In genomic region chr19:18894254-18895037, GRCh38 we compare ENCODE assay signal across 9 cellular contexts. TPM values are rescaled to one million over a fixed set of nuclear protein-coding genes. Genes with fewer than 3 reads are reported as not detected.
DNase-seq lines count a peak whose midpoint lies in the region; ATAC-seq and TF ChIP-seq lines count a peak whose summit lies in the region.
"Had no signal": no experiment of that assay in that cellular context is flagged by ENCODE, and none has a peak within 500 bp of the region (broad histone marks: within the 10 kb centered on the region; RNA-seq: fewer than 3 reads in every experiment).

No MANE protein-coding gene starts in this region.

- WGBS in H9 (ENCODE audit: extremely low coverage, insufficient read length, low lambda C conversion rate), result no CpG with 5 or more reads among the region's 28 CpGs
- WGBS in smooth muscle cell (ENCODE audit: low lambda C conversion rate), result 59% methylated on average over 21 of the region's 28 CpGs

- H2AK5ac ChIP-seq in H9 (ENCODE audit: insufficient read length, low read length), result no peak overlapping the region

- H3K9me3 ChIP-seq in H9 (ENCODE audit: control insufficient read depth, low read depth, low read length) (no peaks in the 10 kb centered on the region), smooth muscle cell (replicated peaks; ENCODE audit: low read depth) (no peaks in the 10 kb centered on the region)
- H3K9me3 ChIP-seq: adrenal gland had no signal

- no peak overlapping the region for H3K27ac ChIP-seq in H9 (ENCODE audit: insufficient read length, low read depth, low read length)
- no peak overlapping the region for H3K27ac ChIP-seq in RWPE1
- no peak overlapping the region for H3K27ac ChIP-seq in smooth muscle cell (ENCODE audit: low read depth)

- H4K8ac ChIP-seq in H9 (replicated peaks; ENCODE audit: insufficient read length, low read depth, low read length), result no peak overlapping the region

- H2AFZ ChIP-seq in H9 (ENCODE audit: low read length) (no peak overlapping the region), smooth muscle cell (ENCODE audit: low read depth) (no peak overlapping the region)

- H2BK12ac ChIP-seq in H9 (ENCODE audit: insufficient read length, low read depth, low read length), result no peak overlapping the region

- H3K9ac ChIP-seq in H9 (ENCODE audit: extremely low read depth, insufficient read length, low read length) (no peak overlapping the region), smooth muscle cell (ENCODE audit: low read depth) (no peak overlapping the region)

- peak overlapping the region; percentile 33 for H3K4me2 ChIP-seq in H9 (ENCODE audit: insufficient read depth, insufficient read length, low read length)
- peak overlapping the region; percentile 96 for H3K4me2 ChIP-seq in smooth muscle cell

- peaks cover 7% of the 10 kb centered on the region for H3K23me2 ChIP-seq in H9 (ENCODE audit: insufficient read length, low read depth, low read length, poor library complexity, severe bottlenecking)

- H4K91ac ChIP-seq in H9 (ENCODE audit: insufficient read length, low read depth, low read length), result no peak overlapping the region

- H4K5ac ChIP-seq in H9 (ENCODE audit: insufficient read length, low read depth, low read length), result no peak overlapping the region

- CTCF ChIA-PET in RWPE1 (lab: Yijun Ruan, JAX), result interaction anchor here (0.6 to 2.0 kb wide), 5 partner anchors 12 to 444 kb away, joined by 3 to 7 read pairs (median 4); no protein-coding TSS in a partner anchor

- H3K9me3 Mint-ChIP-seq in H9, result no peaks in the 10 kb centered on the region
- no peaks in the 10 kb centered on the region for H3K9me3 Mint-ChIP-seq in natural killer cell treated with Interleukin-12 subunit alpha and Interleukin-12 subunit beta and Interleukin-15 and Interleukin-18, amount 100 ng/mL, for 72 hours

- no peak overlapping the region for H3K18ac ChIP-seq in H9 (ENCODE audit: insufficient read length, low read depth, low read length)

- H3K4me3 Mint-ChIP-seq in H9, result peak overlapping the region; percentile 78 to 80
- no peak overlapping the region for H3K4me3 Mint-ChIP-seq in natural killer cell treated with Interleukin-12 subunit alpha and Interleukin-12 subunit beta and Interleukin-15 and Interleukin-18, amount 100 ng/mL, for 72 hours

- H3K27me3 ChIP-seq in H9 (ENCODE audit: insufficient read depth, low read length) (no peaks in the 10 kb centered on the region; the same call in 1 of the 2 replicates), smooth muscle cell (ENCODE audit: low read depth) (no peaks in the 10 kb centered on the region)

- H3T11ph ChIP-seq in H9 (ENCODE audit: low read length), result no peak overlapping the region

- H3K4me3 ChIP-seq in smooth muscle cell, result peak overlapping the region; percentile 59

- no peak overlapping the region for H3K56ac ChIP-seq in H9 (ENCODE audit: insufficient read length, low read depth, low read length)

- POLR2A ChIA-PET in RWPE1 (lab: Yijun Ruan, JAX; ENCODE audit: low non-redundant PET), result interaction anchor here (0.6 kb wide), 1 partner anchor 30 kb away, joined by 6 read pairs; no protein-coding TSS in a partner anchor

- no peak overlapping the region for H3K4ac ChIP-seq in H9 (ENCODE audit: low read depth, low read length)

- H3K36me3 Mint-ChIP-seq in H9 (ENCODE audit: insufficient read depth in 1 of 3, low read depth in 3 of 3), result peaks cover 0 to 6% (median 0%) of the 10 kb centered on the region in 3 experiments; a peak in 5 of 7 replicates
- no peaks in the 10 kb centered on the region for H3K36me3 Mint-ChIP-seq in natural killer cell treated with Interleukin-12 subunit alpha and Interleukin-12 subunit beta and Interleukin-15 and Interleukin-18, amount 100 ng/mL, for 72 hours

- H3K79me2 ChIP-seq in H9 (ENCODE audit: insufficient read depth, low read length) (no peaks in the 10 kb centered on the region), smooth muscle cell (ENCODE audit: low read depth) (no peaks in the 10 kb centered on the region)

- peak; percentile 36 for ATAC-seq in left ventricle myocardium superior
- no peak for ATAC-seq in natural killer cell treated with Interleukin-12 subunit alpha and Interleukin-12 subunit beta and Interleukin-15 and Interleukin-18, amount 100 ng/mL, for 72 hours

- no peaks in the 10 kb centered on the region for H3F3A ChIP-seq in smooth muscle cell (ENCODE audit: low read depth)

- peak; percentile 62 for DNase-seq in H9
- peak; percentile 50 for DNase-seq in RWPE1 (ENCODE audit: low spot score)
- DNase-seq in left ventricle myocardium superior, result no peak
- DNase-seq in smooth muscle cell (lab: John Stamatoyannopoulos, UW; ENCODE audit: unreplicated experiment), result no peak
- no peak for DNase-seq in GM13976 (ENCODE audit: low spot score)
- DNase-seq in natural killer cell treated with Interleukin-12 subunit alpha and Interleukin-12 subunit beta and Interleukin-15 and Interleukin-18, amount 100 ng/mL, for 72 hours (ENCODE audit: low spot score), result no peak
- DNase-seq in cortex of kidney (lab: John Stamatoyannopoulos, UW), result no peak
- DNase-seq in NCI-H2029 treated with DMSO at 0.1 percent for 48 hours (lab: John Stamatoyannopoulos, UW), result no peak

- no peak overlapping the region for H3K23ac ChIP-seq in H9 (ENCODE audit: insufficient read length, low read depth, low read length)

- H3K27me3 Mint-ChIP-seq in H9 (ENCODE audit: low read depth), result peaks cover 17% of the 10 kb centered on the region
- H3K27me3 Mint-ChIP-seq in natural killer cell treated with Interleukin-12 subunit alpha and Interleukin-12 subunit beta and Interleukin-15 and Interleukin-18, amount 100 ng/mL, for 72 hours, result peaks cover 13 to 17% of the 10 kb centered on the region in 2 donors

- in situ Hi-C loops in GM13976 (cut with MboI; ENCODE audit: low sequenced_read_pairs, unreplicated experiment), result no loop called here

- no peak overlapping the region for H2BK5ac ChIP-seq in H9 (ENCODE audit: insufficient read length, low read length)

- H3K14ac ChIP-seq in H9 (ENCODE audit: insufficient read depth, low read length), result no peak overlapping the region; the same call in 1 of the 2 replicates

- H3K79me1 ChIP-seq in H9 (ENCODE audit: insufficient read depth, low read depth, low read length, poor library complexity, severe bottlenecking), result no peaks in the 10 kb centered on the region

- no peaks in the 10 kb centered on the region for H3K36me3 ChIP-seq in smooth muscle cell (ENCODE audit: low read depth)

- H2BK120ac ChIP-seq in H9 (ENCODE audit: low read depth, low read length, poor library complexity, severe bottlenecking), result no peak overlapping the region

- H3K4me1 ChIP-seq in H9 (ENCODE audit: insufficient read depth, low read length) (no peaks in the 10 kb centered on the region), smooth muscle cell (ENCODE audit: low read depth) (peaks cover 9% of the 10 kb centered on the region)

- TF ChIP-seq CTCF in H9 (conservative IDR thresholded peaks at IDR 0.05) (no peak), RWPE1 (conservative IDR thresholded peaks at IDR 0.05; ENCODE audit: low read depth) (no peak), smooth muscle cell (IDR thresholded peaks at IDR 0.05; ENCODE audit: borderline replicate concordance, insufficient read depth, poor library complexity, severe bottlenecking) (no peak), GM13976 (IDR thresholded peaks at IDR 0.05; ENCODE audit: borderline replicate concordance, control extremely low read depth, extremely low read depth, insufficient read depth, missing control alignments) (no peak)

- H4K20me1 ChIP-seq in H9 (ENCODE audit: control insufficient read depth, insufficient read depth, insufficient read length) (no peaks in the 10 kb centered on the region), smooth muscle cell (ENCODE audit: low read depth) (peaks cover 4% of the 10 kb centered on the region)

- H3K4me1 Mint-ChIP-seq in H9, result peaks cover 0 to 10% of the 10 kb centered on the region in 2 experiments; a peak in 1 of 4 replicates
- H3K4me1 Mint-ChIP-seq in natural killer cell treated with Interleukin-12 subunit alpha and Interleukin-12 subunit beta and Interleukin-15 and Interleukin-18, amount 100 ng/mL, for 72 hours (ENCODE audit: low read depth in 2 of 2), result peaks cover 5 to 8% of the 10 kb centered on the region in 2 donors

- no peak overlapping the region for H2BK15ac ChIP-seq in H9 (ENCODE audit: low read depth, low read length)

- intact Hi-C loops in left ventricle myocardium superior (cut with micrococcal nuclease), result no loop called here

- H2BK20ac ChIP-seq in H9 (ENCODE audit: low read depth, low read length, poor library complexity, severe bottlenecking), result no peak overlapping the region

- no peak overlapping the region for H3K27ac Mint-ChIP-seq in H9
- no peak overlapping the region for H3K27ac Mint-ChIP-seq in natural killer cell treated with Interleukin-12 subunit alpha and Interleukin-12 subunit beta and Interleukin-15 and Interleukin-18, amount 100 ng/mL, for 72 hours

RNA-seq across cellular contexts. Expression of gene CERS1, which starts 1.5 kb away (rescaled TPM):
- 19.3 and 20.3 TPM in 2 replicates for total RNA-seq in H9 (2021)
- 0.42 TPM for total RNA-seq in left ventricle myocardium superior
- 0.81 and 2.4 TPM in 2 replicates for total RNA-seq in smooth muscle cell
- 4.2 TPM in 2 replicates for polyA plus RNA-seq in smooth muscle cell
- total RNA-seq in natural killer cell treated with Interleukin-12 subunit alpha and Interleukin-12 subunit beta and Interleukin-15 and Interleukin-18, amount 100 ng/mL, for 72 hours, result not detected

RNA-seq across cellular contexts. Expression of gene COPE, which starts 24.7 kb away (rescaled TPM):
- total RNA-seq in H9 (2021) (185 and 198 TPM in 2 replicates), left ventricle myocardium superior (140 TPM), smooth muscle cell (187 and 236 TPM in 2 replicates)
- 452 and 497 TPM in 2 replicates for polyA plus RNA-seq in smooth muscle cell
- total RNA-seq in natural killer cell treated with Interleukin-12 subunit alpha and Interleukin-12 subunit beta and Interleukin-15 and Interleukin-18, amount 100 ng/mL, for 72 hours, result 100 to 1,000 TPM; 204 to 275 TPM

RNA-seq across cellular contexts. Expression of gene DDX49, which starts 25.1 kb away (rescaled TPM):
- total RNA-seq in H9 (2021), result 52.3 and 52.4 TPM in 2 replicates
- 22.2 TPM for total RNA-seq in left ventricle myocardium superior
- 36.1 and 55.3 TPM in 2 replicates for total RNA-seq in smooth muscle cell
- 39.6 and 57.9 TPM in 2 replicates for polyA plus RNA-seq in smooth muscle cell
- 100 to 1,000 TPM in 1 of 2 donors, 10 to 100 TPM in 1; 72.7 to 119 TPM for total RNA-seq in natural killer cell treated with Interleukin-12 subunit alpha and Interleukin-12 subunit beta and Interleukin-15 and Interleukin-18, amount 100 ng/mL, for 72 hours

RNA-seq across cellular contexts. Expression of gene HOMER3, which starts 46.6 kb away (rescaled TPM):
- 19.6 and 20.2 TPM in 2 replicates for total RNA-seq in H9 (2021)
- 10.4 TPM for total RNA-seq in left ventricle myocardium superior
- total RNA-seq in smooth muscle cell, result 37.4 and 40.0 TPM in 2 replicates
- polyA plus RNA-seq in smooth muscle cell, result 85.1 and 88.1 TPM in 2 replicates
- under 1 TPM in 1 of 2 donors, not detected in 1; 0.86 TPM for total RNA-seq in natural killer cell treated with Interleukin-12 subunit alpha and Interleukin-12 subunit beta and Interleukin-15 and Interleukin-18, amount 100 ng/mL, for 72 hours

Comparison
In these comparisons a context has a peak if more than half of its experiments do, and no peak if none do; other contexts are left out.
1. DNase-seq: peak in H9 (single experiment) and RWPE1 (single experiment); none in left ventricle myocardium superior (single experiment), smooth muscle cell (single experiment), GM13976 (single experiment), natural killer cell treated with Interleukin-12 subunit alpha and Interleukin-12 subunit beta and Interleukin-15 and Interleukin-18, amount 100 ng/mL, for 72 hours (single experiment), cortex of kidney (single experiment) and NCI-H2029 treated with DMSO at 0.1 percent for 48 hours (single experiment).